In genomic region chr19:56121180-56122167, GRCh38 we compare ENCODE assay signal across 8 cellular contexts. TPM values are rescaled to one million over a fixed set of nuclear protein-coding genes. Genes with fewer than 3 reads are reported as not detected.
DNase-seq lines count a peak whose midpoint lies in the region; ATAC-seq and TF ChIP-seq lines count a peak whose summit lies in the region.

ZNF787 (minus strand) TSS chr19:56121295; CDS start chr19:56103217, 18,078 bp downstream.

- H3K27me3 ChIP-seq in vagina, result no peaks in the 10 kb centered on the region

- TF ChIP-seq CTCF in vagina (IDR thresholded peaks at IDR 0.05), result no peak

- peak within 1 kb of the TSS; percentile 81 to 84 for H3K4me3 ChIP-seq in vagina

- intact Hi-C loops in left ventricle myocardium superior (cut with micrococcal nuclease) (no loop called here), vagina (cut with DNase I) (no loop called here)

- peak; percentile 95 to 98 for DNase-seq in NCI-H187 (lab: John Stamatoyannopoulos, UW)
- peak; percentile 90 to 98 (median 96) for DNase-seq in T-helper 2 cell
- peak; percentile 99 for DNase-seq in left ventricle myocardium superior
- peak; percentile 89 for DNase-seq in pulmonary artery endothelial cell (ENCODE audit: low read depth, low spot score)
- DNase-seq in vagina (ENCODE audit: extremely low spot score in 2 of 2), result peak in 1 of 2 donors; percentile 98

- no peaks in the 10 kb centered on the region for H3K36me3 ChIP-seq in vagina

- peaks cover 47% of the 10 kb centered on the region for H3K4me1 ChIP-seq in vagina

- H3K27ac ChIP-seq in angular gyrus (ENCODE audit: low read depth, low read length) (peak within 1 kb of the TSS; percentile 80), vagina (peak within 1 kb of the TSS; percentile 96)

- ATAC-seq in GM18498 (IDR thresholded peaks at IDR 0.05; ENCODE audit: unreplicated experiment), result peak; percentile 86
- ATAC-seq in HG02938 (IDR thresholded peaks at IDR 0.05; ENCODE audit: unreplicated experiment), result peak; percentile 81
- peak; percentile 92 for ATAC-seq in left ventricle myocardium superior

- TF ChIP-seq POLR2A in vagina (IDR thresholded peaks at IDR 0.05), result peak in 1 of 2 donors; percentile 18

- H3K9me3 ChIP-seq in vagina, result no peaks in the 10 kb centered on the region

RNA-seq across cellular contexts. Expression of gene ZNF787, which starts in this region (rescaled TPM):
- total RNA-seq in left ventricle myocardium superior (33.8 TPM), pulmonary artery endothelial cell (36.5 and 39.2 TPM in 2 replicates), vagina (13.5 TPM)
